ENCODE assay signal across 22 cellular contexts in the genomic region with DNA sequence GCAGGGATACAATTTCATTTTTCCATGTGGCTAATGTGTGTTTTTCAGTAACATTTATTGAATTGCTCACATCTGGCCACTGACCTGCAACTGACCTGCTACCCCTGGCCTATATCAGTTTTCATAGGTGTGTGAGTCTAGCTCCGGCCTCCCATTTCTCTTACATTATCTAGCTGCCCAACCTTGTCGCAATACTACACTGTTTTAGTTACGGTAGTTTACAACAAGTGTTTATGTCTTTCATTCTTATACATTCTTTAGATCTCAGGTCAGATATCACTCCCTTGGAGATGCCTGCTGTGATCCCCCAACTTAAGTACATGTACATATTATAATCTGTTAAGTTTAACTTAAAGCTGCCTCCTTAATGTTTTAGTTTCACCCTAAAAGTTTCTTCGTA. TPM values are rescaled to one million over a fixed set of nuclear protein-coding genes. Genes with fewer than 3 reads are reported as not detected.
"Had no signal": no experiment of that assay in that cellular context is flagged by ENCODE, and none has a peak within 500 bp of the region (broad histone marks: within the 10 kb centered on the region; RNA-seq: fewer than 3 reads in every experiment).

No MANE protein-coding gene starts in this region.

- H3K4me3 ChIP-seq: adrenal gland, MG63 had no signal

- DNase-seq: activated CD4-positive, alpha-beta T cell treated with anti-CD3 and anti-CD28 coated beads for 48 hours; activated CD4-positive, alpha-beta T cell treated with anti-CD3 and anti-CD28 coated beads, Interleukin-2, amount 50 U/mL, for 4 hours; activated CD4-positive, CD25-positive, alpha-beta regulatory T cell treated with anti-CD3 and anti-CD28 coated beads, Interleukin-2, amount 50 U/mL, for 72 hours; activated CD8-positive, alpha-beta memory T cell treated with anti-CD3 and anti-CD28 coated beads, Interleukin-2, amount 50 U/mL, for 48 hours; activated CD8-positive, alpha-beta T cell treated with anti-CD3 and anti-CD28 coated beads, Interleukin-2, amount 10 ng/mL, durations not matched to agents 7 days and 5 days; activated naive CD4-positive, alpha-beta T cell treated with anti-CD3 and anti-CD28 coated beads, Interleukin-2, amount 50 U/mL, for 16 hours; activated naive CD8-positive, alpha-beta T cell treated with anti-CD3 and anti-CD28 coated beads, Interleukin-2, amount 10 ng/mL, durations not matched to agents 7 days and 5 days; activated T-cell treated with anti-CD3 and anti-CD28 coated beads, Interleukin-2, amount 50 U/mL, for 1 hour; adrenal gland; aorta; MG63; MV-4-11; NCI-H1105; NCI-H1436 treated with DMSO at 0.1 percent for 48 hours; NCI-H187; NCI-H2081; NCI-H446; NCI-H524; SHP77 treated with DMSO at 0.1 percent for 48 hours had no signal

- H3K9me3 ChIP-seq: adrenal gland, MG63 had no signal

- H3K36me3 Mint-ChIP-seq: activated naive CD8-positive, alpha-beta T cell treated with anti-CD3 and anti-CD28 coated beads, Interleukin-2, amount 10 ng/mL, durations not matched to agents 7 days and 5 days had no signal

- ATAC-seq: activated CD8-positive, alpha-beta T cell treated with anti-CD3 and anti-CD28 coated beads, Interleukin-2, amount 10 ng/mL, durations not matched to agents 7 days and 5 days had no signal

- H3K4me3 Mint-ChIP-seq: activated CD8-positive, alpha-beta T cell treated with anti-CD3 and anti-CD28 coated beads, Interleukin-2, amount 10 ng/mL, durations not matched to agents 7 days and 5 days; activated naive CD8-positive, alpha-beta T cell treated with anti-CD3 and anti-CD28 coated beads, Interleukin-2, amount 10 ng/mL, durations not matched to agents 7 days and 5 days; central memory CD8-positive, alpha-beta T cell; T-helper 1 cell treated with Interleukin-12 subunit alpha and Interleukin-12 subunit beta and Interleukin-4 antibody, amounts not matched to agents 30 μg/mL and 1 μg/mL, for 36 hours had no signal

- H3K27ac ChIP-seq: adrenal gland had no signal

- H3K27ac Mint-ChIP-seq: activated CD8-positive, alpha-beta T cell treated with anti-CD3 and anti-CD28 coated beads, Interleukin-2, amount 10 ng/mL, durations not matched to agents 7 days and 5 days; activated naive CD8-positive, alpha-beta T cell treated with anti-CD3 and anti-CD28 coated beads, Interleukin-2, amount 10 ng/mL, durations not matched to agents 7 days and 5 days; T-helper 1 cell treated with Interleukin-12 subunit alpha and Interleukin-12 subunit beta and Interleukin-4 antibody, amounts not matched to agents 30 μg/mL and 1 μg/mL, for 36 hours had no signal

- H3K9me3 Mint-ChIP-seq: activated naive CD8-positive, alpha-beta T cell treated with anti-CD3 and anti-CD28 coated beads, Interleukin-2, amount 10 ng/mL, durations not matched to agents 7 days and 5 days; central memory CD8-positive, alpha-beta T cell; T-helper 1 cell treated with Interleukin-12 subunit alpha and Interleukin-12 subunit beta and Interleukin-4 antibody, amounts not matched to agents 30 μg/mL and 1 μg/mL, for 36 hours had no signal

RNA-seq across cellular contexts. Expression of a gene that starts 30.6 kb away (rescaled TPM):
- total RNA-seq: activated CD8-positive, alpha-beta T cell treated with anti-CD3 and anti-CD28 coated beads, Interleukin-2, amount 10 ng/mL, durations not matched to agents 7 days and 5 days; activated naive CD8-positive, alpha-beta T cell treated with anti-CD3 and anti-CD28 coated beads, Interleukin-2, amount 10 ng/mL, durations not matched to agents 7 days and 5 days; adrenal gland; SK-MEL-5 had no signal
- polyA plus RNA-seq: adrenal gland had no signal
